In the genomic region with DNA sequence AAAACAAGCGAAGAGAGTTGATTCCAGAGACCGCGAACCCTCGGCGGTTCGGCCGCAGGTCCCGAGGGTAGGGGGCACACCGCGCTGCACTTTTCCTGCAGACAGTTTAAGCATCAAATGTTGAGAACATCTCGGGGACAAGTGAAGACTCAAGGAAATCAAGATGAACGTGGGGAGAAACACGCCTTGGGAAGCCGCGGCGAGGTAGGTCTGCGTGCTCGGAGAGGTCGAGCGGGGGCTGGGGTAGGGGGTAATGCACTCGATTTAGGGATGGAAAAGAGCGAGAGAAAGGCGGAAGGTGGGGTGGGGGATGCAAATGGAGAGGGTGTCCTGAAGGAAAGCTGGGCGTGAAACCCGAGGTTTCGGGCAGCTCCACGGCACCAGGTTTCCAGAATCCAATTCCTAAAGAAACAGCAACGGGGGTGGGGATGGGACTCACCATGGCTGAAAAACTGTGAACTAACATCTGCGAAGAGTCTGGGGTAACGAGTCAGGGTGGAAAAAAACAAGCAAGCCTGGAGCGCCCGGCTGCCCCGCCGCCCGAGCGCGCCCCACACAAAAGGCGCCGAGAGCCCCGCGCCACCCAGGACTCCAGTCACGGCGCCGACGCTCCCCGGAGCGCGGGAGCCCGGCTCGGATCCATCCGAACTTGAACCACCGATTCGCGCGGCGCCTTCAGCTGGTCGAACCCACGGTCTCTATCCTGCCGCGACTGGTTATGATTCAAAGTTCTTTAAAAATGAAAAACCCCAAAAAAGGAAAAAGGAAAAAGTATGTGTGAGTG, we compare ENCODE assay signal across 8 cellular contexts. TPM values are rescaled to one million over a fixed set of nuclear protein-coding genes. Genes with fewer than 3 reads are reported as not detected.
A peak's percentile ranks its signal among the peaks of the same experiment; 100 is the strongest.
DNase-seq lines count a peak whose midpoint lies in the region; FAIRE-seq lines count a peak whose summit lies in the region.

No MANE protein-coding gene starts in this region.

- H3K9me3 ChIP-seq in iPS-18a (ENCODE audit: control insufficient read depth, low read depth, low read length), result no peaks in the 10 kb centered on the region

- peaks cover 35% of the 10 kb centered on the region for H3K4me1 Mint-ChIP-seq in activated CD4-positive, alpha-beta T cell treated with anti-CD3 and anti-CD28 coated beads, Interleukin-2, amount 10 ng/mL, durations not matched to agents 7 days and 5 days
- peaks cover 37% of the 10 kb centered on the region for H3K4me1 Mint-ChIP-seq in activated CD4-positive, alpha-beta memory T cell treated with anti-CD3 and anti-CD28 coated beads, Interleukin-2, amount 10 ng/mL, durations not matched to agents 7 days and 5 days
- H3K4me1 Mint-ChIP-seq in stimulated activated naive CD8-positive, alpha-beta T cell treated with anti-CD3 and anti-CD28 coated beads, Interleukin-15, Interleukin-2, amounts not matched to agents 100 ng/mL and 50 ng/mL, for 24 hours (ENCODE audit: low read depth), result peaks cover 47% of the 10 kb centered on the region

- no peak overlapping the region for H3K27ac ChIP-seq in iPS-18a (ENCODE audit: low read length)

- peaks cover 31% of the 10 kb centered on the region for H3K4me1 ChIP-seq in iPS-18a (ENCODE audit: control insufficient read depth, low read depth, low read length)

- H3K4me3 ChIP-seq in iPS-18a (ENCODE audit: low read length), result peak overlapping the region; percentile 57

- no peak for FAIRE-seq in urothelium cell line (lab: Jason Lieb, UNC)

- H3K9me3 Mint-ChIP-seq in activated CD4-positive, alpha-beta T cell treated with anti-CD3 and anti-CD28 coated beads, Interleukin-2, amount 10 ng/mL, durations not matched to agents 7 days and 5 days, result peaks cover 16% of the 10 kb centered on the region
- peaks cover 3% of the 10 kb centered on the region for H3K9me3 Mint-ChIP-seq in activated CD4-positive, alpha-beta memory T cell treated with anti-CD3 and anti-CD28 coated beads, Interleukin-2, amount 10 ng/mL, durations not matched to agents 7 days and 5 days
- H3K9me3 Mint-ChIP-seq in stimulated activated naive CD8-positive, alpha-beta T cell treated with anti-CD3 and anti-CD28 coated beads, Interleukin-15, Interleukin-2, amounts not matched to agents 100 ng/mL and 50 ng/mL, for 24 hours, result peaks cover 21% of the 10 kb centered on the region

- H3K27ac Mint-ChIP-seq in activated CD4-positive, alpha-beta T cell treated with anti-CD3 and anti-CD28 coated beads, Interleukin-2, amount 10 ng/mL, durations not matched to agents 7 days and 5 days, result peak overlapping the region; percentile 71
- peak overlapping the region; percentile 31 for H3K27ac Mint-ChIP-seq in activated CD4-positive, alpha-beta memory T cell treated with anti-CD3 and anti-CD28 coated beads, Interleukin-2, amount 10 ng/mL, durations not matched to agents 7 days and 5 days
- peak overlapping the region; percentile 70 for H3K27ac Mint-ChIP-seq in stimulated activated naive CD8-positive, alpha-beta T cell treated with anti-CD3 and anti-CD28 coated beads, Interleukin-15, Interleukin-2, amounts not matched to agents 100 ng/mL and 50 ng/mL, for 24 hours

- H3K27me3 ChIP-seq in iPS-18a (ENCODE audit: control insufficient read depth, insufficient read depth, low read length), result peaks cover 99% of the 10 kb centered on the region

- CTCF ChIA-PET in activated CD4-positive, alpha-beta T cell treated with anti-CD3 and anti-CD28 coated beads, Interleukin-2, amount 10 ng/mL, durations not matched to agents 7 days and 5 days (lab: Charles Lee), result interaction anchor here (1.0 to 3.4 kb wide), 3 partner anchors 10 to 27 kb away, joined by 3 to 11 read pairs (median 3); no protein-coding TSS in a partner anchor
- CTCF ChIA-PET in activated CD4-positive, alpha-beta memory T cell treated with anti-CD3 and anti-CD28 coated beads, Interleukin-2, amount 10 ng/mL, durations not matched to agents 7 days and 5 days (lab: Charles Lee), result no interaction called here

- H3K9ac ChIP-seq in iPS-18a (ENCODE audit: low read length), result no peak overlapping the region

- peaks cover 92% of the 10 kb centered on the region for H3K27me3 Mint-ChIP-seq in activated CD4-positive, alpha-beta T cell treated with anti-CD3 and anti-CD28 coated beads, Interleukin-2, amount 10 ng/mL, durations not matched to agents 7 days and 5 days
- peaks cover 89% of the 10 kb centered on the region for H3K27me3 Mint-ChIP-seq in activated CD4-positive, alpha-beta memory T cell treated with anti-CD3 and anti-CD28 coated beads, Interleukin-2, amount 10 ng/mL, durations not matched to agents 7 days and 5 days
- H3K27me3 Mint-ChIP-seq in stimulated activated naive CD8-positive, alpha-beta T cell treated with anti-CD3 and anti-CD28 coated beads, Interleukin-15, Interleukin-2, amounts not matched to agents 100 ng/mL and 50 ng/mL, for 24 hours, result peaks cover 94% of the 10 kb centered on the region

- H3K36me3 ChIP-seq in iPS-18a (ENCODE audit: control insufficient read depth, low read depth, low read length), result no peaks in the 10 kb centered on the region

- H3K4me3 Mint-ChIP-seq in activated CD4-positive, alpha-beta T cell treated with anti-CD3 and anti-CD28 coated beads, Interleukin-2, amount 10 ng/mL, durations not matched to agents 7 days and 5 days, result peak overlapping the region; percentile 78
- peak overlapping the region; percentile 85 for H3K4me3 Mint-ChIP-seq in activated CD4-positive, alpha-beta memory T cell treated with anti-CD3 and anti-CD28 coated beads, Interleukin-2, amount 10 ng/mL, durations not matched to agents 7 days and 5 days
- H3K4me3 Mint-ChIP-seq in stimulated activated naive CD8-positive, alpha-beta T cell treated with anti-CD3 and anti-CD28 coated beads, Interleukin-15, Interleukin-2, amounts not matched to agents 100 ng/mL and 50 ng/mL, for 24 hours, result peak overlapping the region; percentile 85

- H3K36me3 Mint-ChIP-seq in activated CD4-positive, alpha-beta T cell treated with anti-CD3 and anti-CD28 coated beads, Interleukin-2, amount 10 ng/mL, durations not matched to agents 7 days and 5 days (ENCODE audit: low read depth), result peaks cover 29% of the 10 kb centered on the region
- H3K36me3 Mint-ChIP-seq in activated CD4-positive, alpha-beta memory T cell treated with anti-CD3 and anti-CD28 coated beads, Interleukin-2, amount 10 ng/mL, durations not matched to agents 7 days and 5 days (ENCODE audit: low read depth), result peaks cover 33% of the 10 kb centered on the region
- peaks cover 16% of the 10 kb centered on the region for H3K36me3 Mint-ChIP-seq in stimulated activated naive CD8-positive, alpha-beta T cell treated with anti-CD3 and anti-CD28 coated beads, Interleukin-15, Interleukin-2, amounts not matched to agents 100 ng/mL and 50 ng/mL, for 24 hours (ENCODE audit: low read depth)

- DNase-seq in activated CD4-positive, alpha-beta T cell treated with anti-CD3 and anti-CD28 coated beads, Interleukin-2, amount 10 ng/mL, durations not matched to agents 7 days and 5 days, result no peak
- no peak for DNase-seq in activated CD4-positive, alpha-beta T cell treated with anti-CD3 and anti-CD28 coated beads, Interleukin-2, amount 50 U/mL, for 1 hour
- no peak for DNase-seq in activated CD4-positive, alpha-beta memory T cell treated with anti-CD3 and anti-CD28 coated beads, Interleukin-2, amount 10 ng/mL, durations not matched to agents 7 days and 5 days
- DNase-seq in effector CD4-positive, alpha-beta T cell, result no peak
- no peak for DNase-seq in urothelium cell line (ENCODE audit: low spot score)
- no peak for DNase-seq in GM03348 (ENCODE audit: low spot score)

- POLR2A ChIA-PET in activated CD4-positive, alpha-beta T cell treated with anti-CD3 and anti-CD28 coated beads, Interleukin-2, amount 10 ng/mL, durations not matched to agents 7 days and 5 days (lab: Charles Lee), result no interaction called here
- POLR2A ChIA-PET in activated CD4-positive, alpha-beta memory T cell treated with anti-CD3 and anti-CD28 coated beads, Interleukin-2, amount 10 ng/mL, durations not matched to agents 7 days and 5 days (lab: Charles Lee), result no interaction called here

RNA-seq across cellular contexts. Expression of a gene that starts 3.6 kb away (rescaled TPM):
- total RNA-seq in activated CD4-positive, alpha-beta T cell treated with anti-CD3 and anti-CD28 coated beads, Interleukin-2, amount 10 ng/mL, durations not matched to agents 7 days and 5 days, result not detected
- under 1 TPM in 1 of 2 experiments, not detected in 1; 0.20 TPM for total RNA-seq in activated CD4-positive, alpha-beta memory T cell treated with anti-CD3 and anti-CD28 coated beads, Interleukin-2, amount 10 ng/mL, durations not matched to agents 7 days and 5 days
